ENCODE assay signal across 17 cellular contexts in genomic region chr11:9030601-9031000, GRCh38.
"Had no signal": no experiment of that assay in that cellular context is flagged by ENCODE, and none has a peak within 500 bp of the region (broad histone marks: within the 10 kb centered on the region; RNA-seq: fewer than 3 reads in every experiment).

No MANE protein-coding gene starts in this region.

- H3K4me3 Mint-ChIP-seq: activated CD4-positive, alpha-beta memory T cell treated with anti-CD3 and anti-CD28 coated beads, Interleukin-2, amount 10 ng/mL, durations not matched to agents 7 days and 5 days; activated CD4-positive, alpha-beta T cell treated with anti-CD3 and anti-CD28 coated beads for 36 hours; mesothelial cell of epicardium; stimulated activated naive CD8-positive, alpha-beta T cell treated with anti-CD3 and anti-CD28 coated beads, Interleukin-15, Interleukin-2, amounts not matched to agents 100 ng/mL and 50 ng/mL, for 24 hours had no signal

- H2AFZ ChIP-seq: hepatocyte had no signal

- H3K9me3 ChIP-seq: colonic mucosa, testis, uterus had no signal

- H3K36me3 Mint-ChIP-seq: mesothelial cell of epicardium had no signal

- DNase-seq: activated CD4-positive, alpha-beta memory T cell treated with anti-CD3 and anti-CD28 coated beads, Interleukin-2, amount 10 ng/mL, durations not matched to agents 7 days and 5 days; activated CD4-positive, alpha-beta T cell treated with anti-CD3 and anti-CD28 coated beads for 36 hours; activated CD8-positive, alpha-beta memory T cell treated with anti-CD3 and anti-CD28 coated beads, Interleukin-2, amount 50 U/mL, for 4 hours; activated naive CD4-positive, alpha-beta T cell treated with Interleukin-2 at 50 U/mL for 16 hours; colonic mucosa; effector CD8-positive, alpha-beta T cell; retina; stimulated activated CD4-positive, alpha-beta T cell treated with anti-CD3 and anti-CD28 coated beads, Interleukin-15, amount 100 ng/mL, for 24 hours; stimulated activated CD4-positive, alpha-beta T cell treated with anti-CD3 and anti-CD28 coated beads, Interleukin-4, amount 100 ng/mL, for 24 hours; T-helper 9 cell; testis; uterus had no signal

- H3K27ac Mint-ChIP-seq: activated CD4-positive, alpha-beta memory T cell treated with anti-CD3 and anti-CD28 coated beads, Interleukin-2, amount 10 ng/mL, durations not matched to agents 7 days and 5 days; activated CD4-positive, alpha-beta T cell treated with anti-CD3 and anti-CD28 coated beads for 36 hours; mesothelial cell of epicardium; stimulated activated naive CD8-positive, alpha-beta T cell treated with anti-CD3 and anti-CD28 coated beads, Interleukin-15, Interleukin-2, amounts not matched to agents 100 ng/mL and 50 ng/mL, for 24 hours had no signal

- FAIRE-seq: astrocyte had no signal

- H3K79me2 ChIP-seq: hepatocyte had no signal

- H3K4me1 Mint-ChIP-seq: activated CD4-positive, alpha-beta memory T cell treated with anti-CD3 and anti-CD28 coated beads, Interleukin-2, amount 10 ng/mL, durations not matched to agents 7 days and 5 days; activated CD4-positive, alpha-beta T cell treated with anti-CD3 and anti-CD28 coated beads for 36 hours had no signal

- H3K36me3 ChIP-seq: colonic mucosa, uterus had no signal

- H3K27me3 ChIP-seq: colonic mucosa, hepatocyte, testis, uterus had no signal

- H3K9me3 Mint-ChIP-seq: activated CD4-positive, alpha-beta memory T cell treated with anti-CD3 and anti-CD28 coated beads, Interleukin-2, amount 10 ng/mL, durations not matched to agents 7 days and 5 days; mesothelial cell of epicardium; stimulated activated naive CD8-positive, alpha-beta T cell treated with anti-CD3 and anti-CD28 coated beads, Interleukin-15, Interleukin-2, amounts not matched to agents 100 ng/mL and 50 ng/mL, for 24 hours had no signal

- H3K27ac ChIP-seq: colonic mucosa, hepatocyte, testis, uterus, VCaP had no signal

- H3K4me2 ChIP-seq: hepatocyte had no signal

- H3K4me1 ChIP-seq: colonic mucosa, testis, uterus had no signal

- H3K27me3 Mint-ChIP-seq: activated CD4-positive, alpha-beta T cell treated with anti-CD3 and anti-CD28 coated beads for 36 hours; stimulated activated naive CD8-positive, alpha-beta T cell treated with anti-CD3 and anti-CD28 coated beads, Interleukin-15, Interleukin-2, amounts not matched to agents 100 ng/mL and 50 ng/mL, for 24 hours had no signal

- H3K4me3 ChIP-seq: colonic mucosa, hepatocyte, testis, uterus had no signal

- ATAC-seq: activated CD4-positive, alpha-beta T cell treated with anti-CD3 and anti-CD28 coated beads for 36 hours had no signal
